ENCODE assay signal across 18 cellular contexts in genomic region chr19:5558101-5558621, GRCh38. TPM values are rescaled to one million over a fixed set of nuclear protein-coding genes. Genes with fewer than 3 reads are reported as not detected.
DNase-seq lines count a peak whose midpoint lies in the region; ATAC-seq, FAIRE-seq and TF ChIP-seq lines count a peak whose summit lies in the region.
"Had no signal": no experiment of that assay in that cellular context is flagged by ENCODE, and none has a peak within 500 bp of the region (broad histone marks: within the 10 kb centered on the region; RNA-seq: fewer than 3 reads in every experiment).

No MANE protein-coding gene starts in this region.

- FAIRE-seq in bronchial epithelial cell (lab: Jason Lieb, UNC) (no peak), RCC 7860 (lab: Jason Lieb, UNC) (no peak)
- FAIRE-seq: D721Med, H54 had no signal

- no peak for TF ChIP-seq POLR2A in vagina (IDR thresholded peaks at IDR 0.05)

- H3K27ac Mint-ChIP-seq in mesothelial cell of epicardium: peak overlapping the region; percentile 88

- no peaks in the 10 kb centered on the region for H3K4me1 ChIP-seq in vagina

- no peaks in the 10 kb centered on the region for H3K36me3 ChIP-seq in bronchial epithelial cell (ENCODE audit: control insufficient read depth, insufficient read depth, low read length)
- H3K36me3 ChIP-seq in vagina: no peaks in the 10 kb centered on the region

- H3K4me3 Mint-ChIP-seq in mesothelial cell of epicardium: no peak overlapping the region
- H3K4me3 Mint-ChIP-seq: CD4-positive, alpha-beta memory T cell had no signal

- H3K27ac ChIP-seq in vagina: peak overlapping the region; percentile 27

- peaks cover 6% of the 10 kb centered on the region for H3K27me3 Mint-ChIP-seq in mesothelial cell of epicardium (ENCODE audit: low read depth)

- no peaks in the 10 kb centered on the region for H3K9me3 ChIP-seq in vagina

- H3K9me3 Mint-ChIP-seq in mesothelial cell of epicardium: peaks cover 5% of the 10 kb centered on the region

- no peak for ATAC-seq in HG02870 (IDR thresholded peaks at IDR 0.05; ENCODE audit: unreplicated experiment)
- ATAC-seq: PC-3 had no signal

- H3K27me3 ChIP-seq in bronchial epithelial cell (ENCODE audit: control insufficient read depth, insufficient read depth, low read length): no peaks in the 10 kb centered on the region
- no peaks in the 10 kb centered on the region for H3K27me3 ChIP-seq in vagina

- peak; percentile 31 for DNase-seq in M059J (ENCODE audit: low read depth)
- peak; percentile 83 for DNase-seq in bronchial epithelial cell (ENCODE audit: low read depth)
- DNase-seq in mesothelial cell of epicardium (ENCODE audit: low spot score in 2 of 2, unreplicated experiment in 2 of 2): no peak
- no peak for DNase-seq in vagina (ENCODE audit: extremely low spot score in 2 of 2)
- no peak for DNase-seq in cerebellar nuclear complex (lab: John Stamatoyannopoulos, UW)
- DNase-seq in RCC 7860 (ENCODE audit: low spot score): no peak
- DNase-seq: ACHN; CD4-positive, alpha-beta memory T cell; GF-D8; IMR-90; NCI-H1436; NCI-H345; PC-3; Right ventricle myocardium superior had no signal

- no peaks in the 10 kb centered on the region for H3K36me3 Mint-ChIP-seq in mesothelial cell of epicardium

- peaks cover 13% of the 10 kb centered on the region for H3K4me1 Mint-ChIP-seq in mesothelial cell of epicardium
- H3K4me1 Mint-ChIP-seq: CD4-positive, alpha-beta memory T cell had no signal

- intact Hi-C loops in vagina (cut with DNase I): no loop called here

- TF ChIP-seq CTCF in bronchial epithelial cell (IDR thresholded peaks at IDR 0.05; ENCODE audit: insufficient read depth, low read length, severe bottlenecking) (no peak), mesothelial cell of epicardium (IDR thresholded peaks at IDR 0.05; ENCODE audit: unreplicated experiment) (no peak), vagina (IDR thresholded peaks at IDR 0.05) (no peak)

- H3K4me3 ChIP-seq in bronchial epithelial cell (ENCODE audit: low read depth, low read length) (no peak overlapping the region), vagina (no peak overlapping the region)

RNA-seq across cellular contexts. Expression of gene TINCR, which starts 9.6 kb away (rescaled TPM):
- 0.10 and 0.12 TPM in 2 replicates for total RNA-seq in M059J (2014; rRNA removed; shearing (Covaris generic))
- total RNA-seq in bronchial epithelial cell (4.2 and 10.1 TPM in 2 replicates), mesothelial cell of epicardium (2.5 to 4.3 TPM (median 2.5 TPM) in 3 replicates), vagina (37.1 TPM)
- total RNA-seq: IMR-90, LHCN-M2, Right ventricle myocardium superior had no signal

Comparison
In these comparisons a context has a peak if more than half of its experiments do, and no peak if none do; other contexts are left out.
1. DNase-seq: peak in M059J (single experiment) and bronchial epithelial cell (single experiment); none in mesothelial cell of epicardium (0 of 2), vagina (0 of 2), cerebellar nuclear complex (0 of 2) and RCC 7860 (single experiment).